ENCODE assay signal across 11 cellular contexts in genomic region chr11:73388241-73389133, GRCh38. TPM values are rescaled to one million over a fixed set of nuclear protein-coding genes. Genes with fewer than 3 reads are reported as not detected.
DNase-seq lines count a peak whose midpoint lies in the region; ATAC-seq, FAIRE-seq and TF ChIP-seq lines count a peak whose summit lies in the region.
"Had no signal": no experiment of that assay in that cellular context is flagged by ENCODE, and none has a peak within 500 bp of the region (broad histone marks: within the 10 kb centered on the region; RNA-seq: fewer than 3 reads in every experiment).

No MANE protein-coding gene starts in this region.

- no peak overlapping the region for H4K8ac ChIP-seq in trophoblast cell (ENCODE audit: low read depth, low read length)

- TF ChIP-seq POLR2A in upper lobe of left lung (IDR thresholded peaks at IDR 0.05), result no peak

- TF ChIP-seq EP300 in upper lobe of left lung (IDR thresholded peaks at IDR 0.05), result no peak

- H3K14ac ChIP-seq in trophoblast cell (ENCODE audit: low read length), result no peak overlapping the region

- H3K27me3 Mint-ChIP-seq in activated naive CD8-positive, alpha-beta T cell treated with anti-CD3 and anti-CD28 coated beads, Interleukin-2, amount 10 ng/mL, durations not matched to agents 7 days and 5 days, result no peaks in the 10 kb centered on the region
- H3K27me3 Mint-ChIP-seq in activated naive CD8-positive, alpha-beta T cell treated with anti-CD3 and anti-CD28 coated beads for 36 hours, result no peaks in the 10 kb centered on the region

- H4K12ac ChIP-seq in trophoblast cell (ENCODE audit: low read depth, low read length), result no peak overlapping the region

- H3K4me1 ChIP-seq in keratinocyte (ENCODE audit: control insufficient read depth, extremely low read depth, insufficient read depth, low read length) (peaks cover 67% of the 10 kb centered on the region), upper lobe of left lung (peaks cover 20 to 59% (median 48%) of the 10 kb centered on the region in 4 donors), trophoblast cell (ENCODE audit: control insufficient read depth in 1 of 2, insufficient read depth in 2 of 2, low read length in 2 of 2) (peaks cover 4 to 6% of the 10 kb centered on the region in 2 experiments)

- H4K20me1 ChIP-seq in keratinocyte (ENCODE audit: control insufficient read depth, extremely low read depth, insufficient read depth, low read length), result peaks cover 2% of the 10 kb centered on the region

- no peak overlapping the region for H3K4me3 ChIP-seq in WERI-Rb-1 (ENCODE audit: low read depth, low read length)
- H3K4me3 ChIP-seq in keratinocyte (ENCODE audit: control insufficient read depth in 2 of 3, extremely low read depth in 1 of 3, insufficient read depth in 2 of 3, low read depth in 1 of 3, low read length in 3 of 3), result peak overlapping the region in 1 of 3 experiments; percentile 52
- H3K4me3 ChIP-seq in upper lobe of left lung, result no peak overlapping the region
- no peak overlapping the region for H3K4me3 ChIP-seq in trophoblast cell (ENCODE audit: low read depth, low read length)
- H3K4me3 ChIP-seq: suprapubic skin had no signal

- peak; percentile 84 for FAIRE-seq in keratinocyte (lab: Jason Lieb, UNC)

- dilution Hi-C loops in keratinocyte (cut with MboI; ENCODE audit: extremely low pct_ligation_motif_present, low sequenced_read_pairs), result no loop called here

- no peak overlapping the region for H2BK5ac ChIP-seq in trophoblast cell (ENCODE audit: low read depth, low read length, poor library complexity)

- ATAC-seq in activated naive CD8-positive, alpha-beta T cell treated with anti-CD3 and anti-CD28 coated beads, Interleukin-2, amount 10 ng/mL, durations not matched to agents 7 days and 5 days (ENCODE audit: low read depth), result no peak
- ATAC-seq in upper lobe of left lung (ENCODE audit: low FRiP score in 2 of 2), result peak in 1 of 2 donors; percentile 18

- TF ChIP-seq CTCF in WERI-Rb-1 (IDR thresholded peaks at IDR 0.05; ENCODE audit: low read depth, low read length), result no peak
- no peak for TF ChIP-seq CTCF in keratinocyte (optimal IDR thresholded peaks at IDR 0.05 in 1 of 3, IDR thresholded peaks at IDR 0.05 in 1 of 3, conservative IDR thresholded peaks at IDR 0.05 in 1 of 3; ENCODE audit: extremely low read depth in 1 of 3, insufficient read depth in 2 of 3, low read length in 3 of 3)
- TF ChIP-seq CTCF in upper lobe of left lung (IDR thresholded peaks at IDR 0.05), result no peak

- peaks cover 36% of the 10 kb centered on the region for H3K36me3 ChIP-seq in WERI-Rb-1
- peaks cover 6 to 14% of the 10 kb centered on the region in 2 experiments for H3K36me3 ChIP-seq in keratinocyte (ENCODE audit: control insufficient read depth in 2 of 2, extremely low read depth in 1 of 2, insufficient read depth in 2 of 2, low read length in 2 of 2)
- H3K36me3 ChIP-seq in upper lobe of left lung, result peaks cover 0 to 7% (median 6%) of the 10 kb centered on the region in 4 donors
- peaks cover 10 to 12% of the 10 kb centered on the region in 2 experiments for H3K36me3 ChIP-seq in trophoblast cell (ENCODE audit: control insufficient read depth in 1 of 2, insufficient read depth in 2 of 2, low read length in 2 of 2)
- H3K36me3 ChIP-seq: suprapubic skin had no signal

- H3K9me3 Mint-ChIP-seq in activated naive CD8-positive, alpha-beta T cell treated with anti-CD3 and anti-CD28 coated beads, Interleukin-2, amount 10 ng/mL, durations not matched to agents 7 days and 5 days, result no peaks in the 10 kb centered on the region
- no peaks in the 10 kb centered on the region for H3K9me3 Mint-ChIP-seq in activated naive CD8-positive, alpha-beta T cell treated with anti-CD3 and anti-CD28 coated beads for 36 hours

- no peak overlapping the region for H4K91ac ChIP-seq in trophoblast cell (ENCODE audit: low read depth, low read length)

- H3K79me2 ChIP-seq in keratinocyte (ENCODE audit: control insufficient read depth, insufficient read depth, low read length) (peaks cover 56% of the 10 kb centered on the region), trophoblast cell (ENCODE audit: control insufficient read depth, insufficient read depth, low read length, poor library complexity) (no peaks in the 10 kb centered on the region)

- H3K4me1 Mint-ChIP-seq in activated naive CD8-positive, alpha-beta T cell treated with anti-CD3 and anti-CD28 coated beads, Interleukin-2, amount 10 ng/mL, durations not matched to agents 7 days and 5 days, result peaks cover 45% of the 10 kb centered on the region
- H3K4me1 Mint-ChIP-seq in activated naive CD8-positive, alpha-beta T cell treated with anti-CD3 and anti-CD28 coated beads for 36 hours, result peaks cover 31% of the 10 kb centered on the region

- H3K9me1 ChIP-seq in keratinocyte (ENCODE audit: control insufficient read depth, extremely low read depth, insufficient read depth, low read length), result peaks cover 11% of the 10 kb centered on the region

- H3K9ac ChIP-seq in keratinocyte (ENCODE audit: control insufficient read depth, extremely low read depth, insufficient read depth, low read length) (peak overlapping the region; percentile 63), trophoblast cell (ENCODE audit: low read length) (no peak overlapping the region)

- peak overlapping the region; percentile 84 for H3K27ac ChIP-seq in WERI-Rb-1
- H3K27ac ChIP-seq in keratinocyte (ENCODE audit: control insufficient read depth, insufficient read depth, low read length), result peak overlapping the region; percentile 66
- H3K27ac ChIP-seq in upper lobe of left lung, result peak overlapping the region; percentile 73 to 87 (median 86)
- H3K27ac ChIP-seq in trophoblast cell (ENCODE audit: low read depth, low read length), result no peak overlapping the region
- H3K27ac ChIP-seq: suprapubic skin had no signal

- H2AK5ac ChIP-seq in trophoblast cell (ENCODE audit: low read length), result no peak overlapping the region

- no peaks in the 10 kb centered on the region for H3K9me3 ChIP-seq in WERI-Rb-1 (ENCODE audit: severe bottlenecking)
- no peaks in the 10 kb centered on the region for H3K9me3 ChIP-seq in keratinocyte (ENCODE audit: control insufficient read depth, low read depth, low read length)
- H3K9me3 ChIP-seq in upper lobe of left lung, result no peaks in the 10 kb centered on the region
- H3K9me3 ChIP-seq in trophoblast cell (ENCODE audit: insufficient read depth, low read depth, low read length), result peaks cover 3% of the 10 kb centered on the region
- H3K9me3 ChIP-seq: suprapubic skin had no signal

- peaks cover 1% of the 10 kb centered on the region for H3K36me3 Mint-ChIP-seq in activated naive CD8-positive, alpha-beta T cell treated with anti-CD3 and anti-CD28 coated beads, Interleukin-2, amount 10 ng/mL, durations not matched to agents 7 days and 5 days
- H3K36me3 Mint-ChIP-seq in activated naive CD8-positive, alpha-beta T cell treated with anti-CD3 and anti-CD28 coated beads for 36 hours, result no peaks in the 10 kb centered on the region

- H3K4ac ChIP-seq in trophoblast cell (ENCODE audit: low read depth, low read length), result no peak overlapping the region

- POLR2A ChIA-PET in activated naive CD8-positive, alpha-beta T cell treated with anti-CD3 and anti-CD28 coated beads, Interleukin-2, amount 10 ng/mL, durations not matched to agents 7 days and 5 days (lab: Charles Lee), result interaction anchor here (1.5 kb wide), 1 partner anchor 37 kb away, joined by 5 read pairs; no protein-coding TSS in a partner anchor

- no peak for DNase-seq in activated naive CD8-positive, alpha-beta T cell treated with anti-CD3 and anti-CD28 coated beads, Interleukin-2, amount 10 ng/mL, durations not matched to agents 7 days and 5 days
- DNase-seq in activated naive CD8-positive, alpha-beta T cell treated with anti-CD3 and anti-CD28 coated beads for 36 hours, result no peak
- DNase-seq in WERI-Rb-1 (no peak), keratinocyte (ENCODE audit: low read depth, low spot score) (peak; percentile 73), upper lobe of left lung (peak; percentile 81 to 82), trophoblast cell (no peak), germinal center (ENCODE audit: low spot score) (no peak), NCI-H524 (lab: John Stamatoyannopoulos, UW) (no peak)
- DNase-seq: activated gamma-delta T cell treated with Interleukin-2 at 50 U/mL for 16 hours, OCI-M1 had no signal

- WGBS in upper lobe of left lung, 2 donors, result 59 to 64% methylated on average over 8 to 20 of the region's 23 CpGs
- no CpG with 5 or more reads among the region's 23 CpGs for WGBS in trophoblast cell (ENCODE audit: extremely low coverage, insufficient coverage, insufficient read length)

- H2BK12ac ChIP-seq in trophoblast cell (ENCODE audit: low read length), result no peak overlapping the region

- no peak overlapping the region for H3K4me3 Mint-ChIP-seq in activated naive CD8-positive, alpha-beta T cell treated with anti-CD3 and anti-CD28 coated beads, Interleukin-2, amount 10 ng/mL, durations not matched to agents 7 days and 5 days
- no peak overlapping the region for H3K4me3 Mint-ChIP-seq in activated naive CD8-positive, alpha-beta T cell treated with anti-CD3 and anti-CD28 coated beads for 36 hours

- H3K4me2 ChIP-seq in keratinocyte (ENCODE audit: control insufficient read depth, extremely low read depth, insufficient read depth, low read depth, low read length), result peak overlapping the region; percentile 69
- H3K4me2 ChIP-seq in trophoblast cell (ENCODE audit: low read length), result no peak overlapping the region

- H3K18ac ChIP-seq in trophoblast cell (ENCODE audit: low read length), result no peak overlapping the region

- peak overlapping the region; percentile 78 for H3K27ac Mint-ChIP-seq in activated naive CD8-positive, alpha-beta T cell treated with anti-CD3 and anti-CD28 coated beads, Interleukin-2, amount 10 ng/mL, durations not matched to agents 7 days and 5 days
- no peak overlapping the region for H3K27ac Mint-ChIP-seq in activated naive CD8-positive, alpha-beta T cell treated with anti-CD3 and anti-CD28 coated beads for 36 hours

- no peak overlapping the region for H3K23ac ChIP-seq in trophoblast cell (ENCODE audit: low read length)

- no peaks in the 10 kb centered on the region for H3K79me1 ChIP-seq in trophoblast cell (ENCODE audit: low read length)

- no peak overlapping the region for H2AFZ ChIP-seq in keratinocyte (ENCODE audit: control insufficient read depth, low read length)
- no peak overlapping the region for H2AFZ ChIP-seq in trophoblast cell (ENCODE audit: insufficient read depth, low read length, poor library complexity)

- no peaks in the 10 kb centered on the region for H3K27me3 ChIP-seq in WERI-Rb-1 (ENCODE audit: insufficient read depth, low read depth, severe bottlenecking)
- H3K27me3 ChIP-seq in keratinocyte (ENCODE audit: control insufficient read depth, extremely low read depth, insufficient read depth, low read length), result no peaks in the 10 kb centered on the region
- H3K27me3 ChIP-seq in upper lobe of left lung, result no peaks in the 10 kb centered on the region
- H3K27me3 ChIP-seq in trophoblast cell (ENCODE audit: insufficient read depth, low read length), result no peaks in the 10 kb centered on the region
- H3K27me3 ChIP-seq: suprapubic skin had no signal

- no peak overlapping the region for H2BK120ac ChIP-seq in trophoblast cell (ENCODE audit: insufficient read depth, low read length, poor library complexity)

RNA-seq across cellular contexts. Expression of gene RELT, which starts 12.3 kb away (rescaled TPM):
- total RNA-seq in activated naive CD8-positive, alpha-beta T cell treated with anti-CD3 and anti-CD28 coated beads, Interleukin-2, amount 10 ng/mL, durations not matched to agents 7 days and 5 days, result 10 to 100 TPM; 26.2 to 28.4 TPM
- total RNA-seq in activated naive CD8-positive, alpha-beta T cell treated with anti-CD3 and anti-CD28 coated beads for 36 hours, result 10 to 100 TPM; 23.2 to 24.2 TPM
- polyA plus RNA-seq in keratinocyte, result 3.4 to 5.0 TPM (median 4.2 TPM) in 3 replicates
- polyA plus RNA-seq in keratinocyte (2011; ENCODE audit: low read depth), result 3.6 TPM
- 1.9 and 2.9 TPM in 2 replicates for polyA plus RNA-seq in keratinocyte (2011; cell fraction: cytosol; rRNA removed)
- polyA plus RNA-seq in keratinocyte (2011; cell fraction: nucleus; rRNA removed), result 11.2 and 14.1 TPM in 2 replicates
- polyA plus RNA-seq in keratinocyte (2012; ENCODE audit: low replicate concordance), result 4.4 and 4.9 TPM in 2 replicates
- 3.8 to 5.0 TPM (median 4.6 TPM) in 3 replicates for polyA minus RNA-seq in keratinocyte
- polyA minus RNA-seq in keratinocyte (2011; cell fraction: cytosol; rRNA and poly(A)+ RNA removed), result 5.0 TPM
- polyA minus RNA-seq in keratinocyte (2011; cell fraction: nucleus; rRNA and poly(A)+ RNA removed), result 7.8 and 8.4 TPM in 2 replicates
- 10 to 100 TPM in 5 of 6 donors, 1 to 10 TPM in 1; 4.9 to 27.0 (median 19.2) TPM for total RNA-seq in upper lobe of left lung
- 24.5 and 27.6 TPM in 2 replicates for polyA plus RNA-seq in trophoblast cell (2013)

Comparison
In these comparisons a context has a peak if more than half of its experiments do, and no peak if none do; other contexts are left out.
1. DNase-seq: peak in keratinocyte (single experiment) and upper lobe of left lung (2 of 2); none in activated naive CD8-positive, alpha-beta T cell treated with anti-CD3 and anti-CD28 coated beads, Interleukin-2, amount 10 ng/mL, durations not matched to agents 7 days and 5 days (single experiment), activated naive CD8-positive, alpha-beta T cell treated with anti-CD3 and anti-CD28 coated beads for 36 hours (single experiment), WERI-Rb-1 (single experiment), trophoblast cell (0 of 2), germinal center (single experiment) and NCI-H524 (0 of 2).